ENCODE assay signal across 8 cellular contexts in genomic region chr10:3197354-3198003, GRCh38. TPM values are rescaled to one million over a fixed set of nuclear protein-coding genes. Genes with fewer than 3 reads are reported as not detected.
DNase-seq lines count a peak whose midpoint lies in the region; ATAC-seq and TF ChIP-seq lines count a peak whose summit lies in the region.

No MANE protein-coding gene starts in this region.

- peaks cover 15% of the 10 kb centered on the region for H3K4me1 ChIP-seq in PC-3 (ENCODE audit: insufficient read depth, low read length)

- peak overlapping the region; percentile 56 for H3K4me3 ChIP-seq in PC-3 (ENCODE audit: low read length)
- H3K4me3 ChIP-seq in fibroblast of mammary gland (ENCODE audit: control insufficient read depth, low read depth, low read length): peak overlapping the region; percentile 33
- H3K4me3 ChIP-seq in neural cell (ENCODE audit: low read length): no peak overlapping the region

- peak; percentile 99 for TF ChIP-seq RAD21 in neural cell (conservative IDR thresholded peaks at IDR 0.05)

- H3K79me2 ChIP-seq in PC-3 (ENCODE audit: low read length): no peaks in the 10 kb centered on the region
- H3K79me2 ChIP-seq in neural cell (replicated peaks; ENCODE audit: insufficient read depth, low read length): no peaks in the 10 kb centered on the region

- H3K27ac ChIP-seq in C4-2B: no peak overlapping the region
- H3K27ac ChIP-seq in PC-3 (ENCODE audit: low read length): peak overlapping the region; percentile 83
- no peak overlapping the region for H3K27ac ChIP-seq in neural cell (ENCODE audit: low read length)

- peak overlapping the region; percentile 87 for H3K4me2 ChIP-seq in PC-3 (ENCODE audit: low read length)
- H3K4me2 ChIP-seq in neural cell (ENCODE audit: low read length): no peak overlapping the region

- H4K20me1 ChIP-seq in PC-3 (ENCODE audit: low read length) (no peaks in the 10 kb centered on the region), neural cell (ENCODE audit: insufficient read depth) (no peaks in the 10 kb centered on the region)

- H3K9ac ChIP-seq in PC-3 (ENCODE audit: low read length): peak overlapping the region; percentile 55
- no peak overlapping the region for H3K9ac ChIP-seq in neural cell (ENCODE audit: low read length)

- ATAC-seq in GM19452 (IDR thresholded peaks at IDR 0.05; ENCODE audit: unreplicated experiment) (peak; percentile 89), PC-3 (peak; percentile 83)
- peak; percentile 84 for ATAC-seq in stimulated activated naive CD8-positive, alpha-beta T cell treated with anti-CD3 and anti-CD28 coated beads, Interleukin-15, Interleukin-2, amounts not matched to agents 100 U/mL and 50 U/mL, for 24 hours

- H3F3A ChIP-seq in PC-3 (ENCODE audit: low read length, unreplicated experiment): no peaks in the 10 kb centered on the region
- no peaks in the 10 kb centered on the region for H3F3A ChIP-seq in neural cell (ENCODE audit: insufficient read depth, low read length, poor library complexity, severe bottlenecking)

- CTCF ChIA-PET in PC-3 (lab: Charles Lee): interaction anchor here (0.5 to 1.1 kb wide), 8 partner anchors 30 to 1398 kb away, joined by 3 to 8 read pairs (median 3); no protein-coding TSS in a partner anchor

- peak; percentile 96 for TF ChIP-seq CTCF in C4-2B (conservative IDR thresholded peaks at IDR 0.05)
- peak; percentile 72 for TF ChIP-seq CTCF in PC-3 (conservative IDR thresholded peaks at IDR 0.05; ENCODE audit: low read depth, low read length)
- TF ChIP-seq CTCF in fibroblast of mammary gland (conservative IDR thresholded peaks at IDR 0.05; ENCODE audit: control insufficient read depth, insufficient read depth, low read depth, low read length): peak; percentile 84
- TF ChIP-seq CTCF in neural cell (IDR thresholded peaks at IDR 0.05; ENCODE audit: poor library complexity, severe bottlenecking): peak; percentile 96

- H3K9me3 ChIP-seq in PC-3 (ENCODE audit: low read length) (no peaks in the 10 kb centered on the region), neural cell (ENCODE audit: low read length) (no peaks in the 10 kb centered on the region)

- TSS peak; percentile 46 for BruUV-seq in PC-3 (replicated peaks; lab: Mats Ljungman, UMichigan)

- H3K27me3 ChIP-seq in PC-3 (ENCODE audit: low read length) (no peaks in the 10 kb centered on the region), neural cell (ENCODE audit: insufficient read depth, low read depth, low read length) (no peaks in the 10 kb centered on the region)

- POLR2A ChIA-PET in PC-3 (lab: Charles Lee; ENCODE audit: unreplicated experiment): interaction anchor here (0.5 to 0.7 kb wide), 3 partner anchors 51 to 613 kb away, joined by 4 to 6 read pairs (median 5); no protein-coding TSS in a partner anchor

- no peaks in the 10 kb centered on the region for H3K36me3 ChIP-seq in PC-3 (ENCODE audit: low read depth, low read length)
- no peaks in the 10 kb centered on the region for H3K36me3 ChIP-seq in neural cell (ENCODE audit: insufficient read depth, low read length)

- peak; percentile 43 for TF ChIP-seq EP300 in neural cell (conservative IDR thresholded peaks at IDR 0.05; ENCODE audit: poor library complexity, severe bottlenecking)

- DNase-seq in HS-5 (ENCODE audit: low read depth) (peak; percentile 63), PC-3 (peak; percentile 74), activated T-helper 1 cell treated with Interleukin-2 at 50 U/mL for 16 hours (ENCODE audit: low read depth) (peak; percentile 38), fibroblast of mammary gland (ENCODE audit: low read depth) (peak; percentile 76)
- DNase-seq in stimulated activated naive CD8-positive, alpha-beta T cell treated with anti-CD3 and anti-CD28 coated beads, Interleukin-15, Interleukin-2, amounts not matched to agents 100 U/mL and 50 U/mL, for 24 hours: peak; percentile 80

- H2AFZ ChIP-seq in PC-3 (ENCODE audit: low read length) (peak overlapping the region; percentile 73), neural cell (ENCODE audit: low read depth, low read length) (no peak overlapping the region)

- intact Hi-C loops in PC-3 (cut with micrococcal nuclease): loop anchor here (2.0 to 10.0 kb wide), 5 partner anchors 29 to 1457 kb away; no protein-coding TSS in a partner anchor

- H3K9me2 ChIP-seq in PC-3 (replicated peaks; ENCODE audit: low read length): no peaks in the 10 kb centered on the region
- no peaks in the 10 kb centered on the region for H3K9me2 ChIP-seq in neural cell (ENCODE audit: insufficient read depth, low read length)

TF ChIP-seq in neural cell, 6 proteins besides CTCF, POLR2A, EP300 and RAD21:
- TF ChIP-seq SMC3 (conservative IDR thresholded peaks at IDR 0.05; ENCODE audit: poor library complexity): peak; percentile 99
- TF ChIP-seq, protein P1, sequence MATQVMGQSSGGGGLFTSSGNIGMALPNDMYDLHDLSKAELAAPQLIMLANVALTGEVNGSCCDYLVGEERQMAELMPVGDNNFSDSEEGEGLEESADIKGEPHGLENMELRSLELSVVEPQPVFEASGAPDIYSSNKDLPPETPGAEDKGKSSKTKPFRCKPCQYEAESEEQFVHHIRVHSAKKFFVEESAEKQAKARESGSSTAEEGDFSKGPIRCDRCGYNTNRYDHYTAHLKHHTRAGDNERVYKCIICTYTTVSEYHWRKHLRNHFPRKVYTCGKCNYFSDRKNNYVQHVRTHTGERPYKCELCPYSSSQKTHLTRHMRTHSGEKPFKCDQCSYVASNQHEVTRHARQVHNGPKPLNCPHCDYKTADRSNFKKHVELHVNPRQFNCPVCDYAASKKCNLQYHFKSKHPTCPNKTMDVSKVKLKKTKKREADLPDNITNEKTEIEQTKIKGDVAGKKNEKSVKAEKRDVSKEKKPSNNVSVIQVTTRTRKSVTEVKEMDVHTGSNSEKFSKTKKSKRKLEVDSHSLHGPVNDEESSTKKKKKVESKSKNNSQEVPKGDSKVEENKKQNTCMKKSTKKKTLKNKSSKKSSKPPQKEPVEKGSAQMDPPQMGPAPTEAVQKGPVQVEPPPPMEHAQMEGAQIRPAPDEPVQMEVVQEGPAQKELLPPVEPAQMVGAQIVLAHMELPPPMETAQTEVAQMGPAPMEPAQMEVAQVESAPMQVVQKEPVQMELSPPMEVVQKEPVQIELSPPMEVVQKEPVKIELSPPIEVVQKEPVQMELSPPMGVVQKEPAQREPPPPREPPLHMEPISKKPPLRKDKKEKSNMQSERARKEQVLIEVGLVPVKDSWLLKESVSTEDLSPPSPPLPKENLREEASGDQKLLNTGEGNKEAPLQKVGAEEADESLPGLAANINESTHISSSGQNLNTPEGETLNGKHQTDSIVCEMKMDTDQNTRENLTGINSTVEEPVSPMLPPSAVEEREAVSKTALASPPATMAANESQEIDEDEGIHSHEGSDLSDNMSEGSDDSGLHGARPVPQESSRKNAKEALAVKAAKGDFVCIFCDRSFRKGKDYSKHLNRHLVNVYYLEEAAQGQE (IDR thresholded peaks at IDR 0.05; ENCODE audit: borderline replicate concordance): no peak
- TF ChIP-seq POLR2AphosphoS5 (IDR thresholded peaks at IDR 0.05): peak; percentile 18
- TF ChIP-seq MXI1 (conservative IDR thresholded peaks at IDR 0.05; ENCODE audit: poor library complexity, severe bottlenecking): peak; percentile 37
TF ChIP-seq in neural cell: peak in this region for 3.

RNA-seq across cellular contexts. Expression of gene PITRM1, which starts 24.9 kb away (rescaled TPM):
- 61.5 and 73.2 TPM in 2 replicates for total RNA-seq in PC-3 (2014; rRNA removed)
- 62.2 and 77.2 TPM in 2 replicates for polyA plus RNA-seq in neural cell
- 69.6 and 75.7 TPM in 2 replicates for polyA minus RNA-seq in neural cell
